In the genomic region with DNA sequence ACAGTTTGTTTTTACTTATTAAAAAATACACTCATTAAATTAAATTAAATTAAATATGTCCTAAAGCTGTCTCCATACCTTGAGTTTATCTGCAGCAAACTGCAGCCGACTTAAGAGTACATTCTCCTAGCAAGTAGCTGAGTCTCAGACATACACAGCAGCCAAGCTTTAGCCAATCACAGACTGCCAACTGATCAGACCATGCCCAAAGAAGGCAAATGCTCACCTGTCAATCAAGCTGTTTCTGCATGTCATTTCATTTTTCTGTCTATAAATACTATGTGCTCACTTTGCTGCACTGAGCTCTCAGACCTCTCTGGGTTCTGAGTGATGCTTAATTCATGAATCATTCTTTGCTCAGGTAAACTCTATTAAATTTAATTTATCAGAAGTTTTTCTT, we compare ENCODE assay signal across 18 cellular contexts.
"Had no signal": no experiment of that assay in that cellular context is flagged by ENCODE, and none has a peak within 500 bp of the region (broad histone marks: within the 10 kb centered on the region; RNA-seq: fewer than 3 reads in every experiment).

No MANE protein-coding gene starts in this region.

- H3K27me3 Mint-ChIP-seq: stimulated activated naive B cell treated with anti-CD40 and anti-IgM and Interleukin-4, amounts not matched to agents 10 μg/mL and 1 μg/mL and 100 μg/mL, for 72 hours; stimulated activated naive CD8-positive, alpha-beta T cell treated with anti-CD3 and anti-CD28 coated beads, Interleukin-15, Interleukin-2, amounts not matched to agents 100 ng/mL and 50 ng/mL, for 24 hours had no signal

- H3K36me3 Mint-ChIP-seq: natural killer cell; stimulated activated naive B cell treated with anti-CD40 and anti-IgM and Interleukin-4, amounts not matched to agents 10 μg/mL and 1 μg/mL and 100 μg/mL, for 72 hours had no signal

- H3K9me3 Mint-ChIP-seq: stimulated activated naive CD8-positive, alpha-beta T cell treated with anti-CD3 and anti-CD28 coated beads, Interleukin-15, Interleukin-2, amounts not matched to agents 100 ng/mL and 50 ng/mL, for 24 hours had no signal

- H3K27ac Mint-ChIP-seq: natural killer cell; stimulated activated naive B cell treated with anti-CD40 and anti-IgM and Interleukin-4, amounts not matched to agents 10 μg/mL and 1 μg/mL and 100 μg/mL, for 72 hours; stimulated activated naive CD8-positive, alpha-beta T cell treated with anti-CD3 and anti-CD28 coated beads, Interleukin-15, Interleukin-2, amounts not matched to agents 100 ng/mL and 50 ng/mL, for 24 hours had no signal

- DNase-seq: dermis blood vessel endothelial cell; effector memory CD4-positive, alpha-beta T cell; foreskin keratinocyte; heart left ventricle; left ventricle myocardium superior; lower lobe of right lung; natural killer cell; occipital lobe; ovary; posterior cingulate gyrus; psoas muscle; right cardiac atrium; sigmoid colon; stimulated activated CD4-positive, alpha-beta T cell treated with anti-CD3 and anti-CD28 coated beads, Interleukin-2, amount 100 ng/mL, for 24 hours; stimulated activated CD4-positive, alpha-beta T cell treated with anti-CD3 and anti-CD28 coated beads, Interleukin-4, amount 100 ng/mL, for 4 hours; stimulated activated naive B cell treated with anti-CD40 and anti-IgM and Interleukin-4, amounts not matched to agents 10 μg/mL and 1 μg/mL and 100 μg/mL, for 72 hours had no signal

- H3K4me1 Mint-ChIP-seq: natural killer cell; stimulated activated naive B cell treated with anti-CD40 and anti-IgM and Interleukin-4, amounts not matched to agents 10 μg/mL and 1 μg/mL and 100 μg/mL, for 72 hours had no signal

- ATAC-seq: foreskin keratinocyte; gastroesophageal sphincter; heart left ventricle; left ventricle myocardium superior; lower lobe of right lung; natural killer cell; psoas muscle; right cardiac atrium; stimulated activated naive B cell treated with anti-CD40 and anti-IgM and Interleukin-4, amounts not matched to agents 10 μg/mL and 1 μg/mL and 100 μg/mL, for 72 hours had no signal

- H3K4me3 Mint-ChIP-seq: natural killer cell; stimulated activated naive B cell treated with anti-CD40 and anti-IgM and Interleukin-4, amounts not matched to agents 10 μg/mL and 1 μg/mL and 100 μg/mL, for 72 hours; stimulated activated naive CD8-positive, alpha-beta T cell treated with anti-CD3 and anti-CD28 coated beads, Interleukin-15, Interleukin-2, amounts not matched to agents 100 ng/mL and 50 ng/mL, for 24 hours had no signal
